2 cellular contexts compared by ENCODE assay signal in genomic region chr9:97307091-97307490, GRCh38.
TF ChIP-seq lines count a peak whose summit lies in the region.

No MANE protein-coding gene starts in this region.

TF ChIP-seq in liver, 16 proteins besides CTCF, POLR2A, EP300 and RAD21 (continued from another document):
- TF ChIP-seq TAF1 (conservative IDR thresholded peaks at IDR 0.05): no peak

TF ChIP-seq in HepG2, 621 proteins besides CTCF, POLR2A, EP300 and RAD21 (continued from another document):
- TF ChIP-seq MLXIP (CRISPR knock-in tag; IDR thresholded peaks at IDR 0.05; ENCODE audit: borderline replicate concordance) (no peak), CREB3 (CRISPR knock-in tag; IDR thresholded peaks at IDR 0.05) (no peak), E2F1 (CRISPR knock-in tag; IDR thresholded peaks at IDR 0.05) (no peak), ZNF337 (CRISPR knock-in tag; IDR thresholded peaks at IDR 0.05; ENCODE audit: borderline replicate concordance, low read depth) (no peak), ELK4 (CRISPR knock-in tag; IDR thresholded peaks at IDR 0.05; ENCODE audit: borderline replicate concordance) (no peak), ZZZ3 (CRISPR knock-in tag; IDR thresholded peaks at IDR 0.05; ENCODE audit: borderline replicate concordance) (no peak), ZNF564 (CRISPR knock-in tag; IDR thresholded peaks at IDR 0.05) (no peak), NR0B2 (CRISPR knock-in tag; IDR thresholded peaks at IDR 0.05) (no peak), KLF6 (CRISPR knock-in tag; IDR thresholded peaks at IDR 0.05) (no peak), HMGXB4 (CRISPR knock-in tag; IDR thresholded peaks at IDR 0.05; ENCODE audit: borderline replicate concordance in 1 of 2, low read depth in 1 of 2) (no peak), HOXA7 (CRISPR knock-in tag; IDR thresholded peaks at IDR 0.05) (no peak), MBD4 (IDR thresholded peaks at IDR 0.05; ENCODE audit: borderline replicate concordance, low read length) (no peak), HMG20A (CRISPR knock-in tag; IDR thresholded peaks at IDR 0.05; ENCODE audit: borderline replicate concordance) (no peak), SRSF4 (IDR thresholded peaks at IDR 0.05; ENCODE audit: low read depth, low read length, poor library complexity, severe bottlenecking) (no peak), ZNF776 (CRISPR knock-in tag; IDR thresholded peaks at IDR 0.05) (no peak)
